In the genomic region with DNA sequence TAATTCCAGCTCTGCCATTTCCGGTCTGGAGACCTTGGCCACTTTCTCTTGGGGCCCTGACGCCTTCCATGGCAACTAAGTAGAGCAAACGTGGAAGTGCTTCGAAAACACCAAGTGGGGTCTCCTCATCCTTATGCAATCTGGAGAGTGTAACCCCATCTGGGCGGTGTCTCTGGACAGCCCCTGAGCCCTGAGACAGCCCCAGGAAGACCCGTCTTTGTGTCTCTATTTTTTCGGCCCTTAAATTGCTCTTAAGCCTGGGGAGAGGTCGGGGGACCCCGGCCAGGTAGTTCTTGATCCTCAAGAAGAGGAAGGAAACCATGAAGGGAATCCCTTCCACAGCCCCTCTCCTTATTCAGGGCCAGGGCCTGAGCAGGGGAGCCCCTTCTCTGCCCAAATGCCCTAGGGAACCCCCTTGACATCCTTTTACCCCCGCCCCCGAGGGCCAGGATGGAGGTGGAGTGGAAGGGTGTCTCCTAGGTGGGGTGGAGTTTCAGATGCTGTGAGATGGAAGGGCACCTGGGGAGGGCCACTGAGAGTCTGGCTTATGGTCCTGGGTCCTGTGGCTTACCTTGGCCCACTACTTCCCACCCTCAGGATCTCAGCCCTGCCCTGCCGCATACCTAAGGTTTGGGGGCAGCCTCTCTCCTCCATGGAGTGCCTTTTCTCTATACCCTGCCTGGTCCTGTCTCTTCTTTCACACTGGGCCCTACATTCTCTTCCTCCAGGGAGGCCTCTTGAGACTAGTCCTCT, we compare ENCODE assay signal across 7 cellular contexts. TPM values are rescaled to one million over a fixed set of nuclear protein-coding genes. Genes with fewer than 3 reads are reported as not detected.
DNase-seq lines count a peak whose midpoint lies in the region; ATAC-seq, FAIRE-seq and TF ChIP-seq lines count a peak whose summit lies in the region.

No MANE protein-coding gene starts in this region.

- H3K27ac ChIP-seq in ascending aorta = peak overlapping the region; percentile 95 to 97
- H3K27ac ChIP-seq in HepG2 (ENCODE audit: extremely low read length, insufficient read depth, low read length) = no peak overlapping the region
- H3K27ac ChIP-seq in suprapubic skin = peak overlapping the region; percentile 84

- in situ Hi-C loops in HepG2 (cut with HindIII; ENCODE audit: extremely low pct_ligation_motif_present, low pct_unique_long_range_greater_than_20kb) = no loop called here

- no peaks in the 10 kb centered on the region for H3K79me2 ChIP-seq in HepG2 (ENCODE audit: insufficient read depth, low read length)

- H3K27me3 ChIP-seq in ascending aorta (no peaks in the 10 kb centered on the region), HepG2 (ENCODE audit: control insufficient read depth in 1 of 2, insufficient read depth in 2 of 2, low read length in 2 of 2) (peaks cover 3 to 45% of the 10 kb centered on the region in 2 experiments; a peak in 4 of 5 replicates), suprapubic skin (no peaks in the 10 kb centered on the region)

- WGBS in HepG2 (ENCODE audit: low lambda C conversion rate) = 60% methylated on average over 7 of the region's 12 CpGs
- WGBS in suprapubic skin = 63% methylated on average over 12 of the region's 12 CpGs

- POLR2A ChIA-PET in HepG2 (lab: Yijun Ruan, JAX) = interaction anchor here (0.6 to 2.4 kb wide), 5 partner anchors 10 to 57 kb away, joined by 3 to 34 read pairs (median 5); partner anchors contain the start of gene NR4A1

- H3K36me3 ChIP-seq in ascending aorta = no peaks in the 10 kb centered on the region
- H3K36me3 ChIP-seq in HepG2 (replicated peaks in 1 of 2; ENCODE audit: control insufficient read depth in 1 of 2, insufficient read depth in 2 of 2, low read length in 2 of 2) = no peaks in the 10 kb centered on the region
- H3K36me3 ChIP-seq in suprapubic skin = no peaks in the 10 kb centered on the region

- TF ChIP-seq POLR2A in HepG2 (IDR thresholded peaks at IDR 0.05; ENCODE audit: insufficient read depth in 1 of 2, low read depth in 2 of 2, low read length in 2 of 2) = no peak
- TF ChIP-seq POLR2A in suprapubic skin (IDR thresholded peaks at IDR 0.05) = no peak

- ATAC-seq in HepG2 = no peak

- H3K4me1 ChIP-seq in ascending aorta = peaks cover 8 to 35% of the 10 kb centered on the region in 2 donors
- peaks cover 43% of the 10 kb centered on the region for H3K4me1 ChIP-seq in HepG2 (ENCODE audit: insufficient read depth, low read length)
- peaks cover 51% of the 10 kb centered on the region for H3K4me1 ChIP-seq in suprapubic skin

- TSS peak; percentile 97 for BruUV-seq in HepG2 (replicated peaks; lab: Mats Ljungman, UMichigan)

- H3K4me2 ChIP-seq in HepG2 (ENCODE audit: low read depth, low read length) = peak overlapping the region; percentile 68

- no peak overlapping the region for H2AFZ ChIP-seq in HepG2 (ENCODE audit: low read length)

- CTCF ChIA-PET in HepG2 (lab: Yijun Ruan, JAX; ENCODE audit: low intra/inter-chr PET ratio, low total read pairs) = no interaction called here

- TF ChIP-seq RAD21 in HepG2 (CRISPR knock-in tag; IDR thresholded peaks at IDR 0.05) = no peak

- no peak for FAIRE-seq in HepG2 (lab: Jason Lieb, UNC)

- intact Hi-C loops in ascending aorta (cut with DNase I) = loop anchor here (1.0 to 10.0 kb wide), 4 partner anchors 17 to 211 kb away; partner anchors contain the start of gene ATG101
- intact Hi-C loops in HepG2 (cut with micrococcal nuclease; ENCODE audit: unreplicated experiment) = no loop called here

- no peaks in the 10 kb centered on the region for H4K20me1 ChIP-seq in HepG2 (ENCODE audit: insufficient read depth, low read length)

- H3K9me3 ChIP-seq in ascending aorta (no peaks in the 10 kb centered on the region), HepG2 (ENCODE audit: low read length) (no peaks in the 10 kb centered on the region), suprapubic skin (no peaks in the 10 kb centered on the region)

- peak overlapping the region; percentile 46 for H3K4me3 ChIP-seq in Jurkat, Clone E6-1 (ENCODE audit: low read length)
- H3K4me3 ChIP-seq in ascending aorta (peak overlapping the region; percentile 20 to 56), HepG2 (replicated peaks in 1 of 3; ENCODE audit: insufficient read depth in 1 of 3, low read depth in 2 of 3, low read length in 3 of 3) (peak overlapping the region; percentile 13 to 51 (median 37); a peak in 3 of 6 replicates), suprapubic skin (peak overlapping the region; percentile 38)

- peak overlapping the region; percentile 64; the same call in 1 of the 2 replicates for H3K9ac ChIP-seq in HepG2 (ENCODE audit: insufficient read depth, low read depth, low read length)

- TF ChIP-seq EP300 in HepG2 (IDR thresholded peaks at IDR 0.05; ENCODE audit: low read depth in 2 of 2, low read length in 2 of 2) (no peak), HepG2 (CRISPR knock-in tag; IDR thresholded peaks at IDR 0.05; ENCODE audit: borderline replicate concordance) (no peak), suprapubic skin (IDR thresholded peaks at IDR 0.05) (no peak)

- DNase-seq in Jurkat, Clone E6-1 (ENCODE audit: low read depth, low spot score) = no peak
- DNase-seq in ascending aorta (ENCODE audit: low spot score in 2 of 2) = no peak
- DNase-seq in HepG2 (ENCODE audit: low spot score) = no peak
- no peak for DNase-seq in suprapubic skin (ENCODE audit: low spot score in 2 of 2)
- no peak for DNase-seq in NCI-H187 treated with DMSO at 0.1 percent for 48 hours (lab: John Stamatoyannopoulos, UW)
- DNase-seq in GOT3 (lab: John Stamatoyannopoulos, UW) = no peak
- DNase-seq in NK-92 (lab: John Stamatoyannopoulos, UW; ENCODE audit: unreplicated experiment) = no peak

- TF ChIP-seq CTCF in ascending aorta (IDR thresholded peaks at IDR 0.05) = no peak
- TF ChIP-seq CTCF in HepG2 (CRISPR knock-in tag; IDR thresholded peaks at IDR 0.05) = no peak
- TF ChIP-seq CTCF in suprapubic skin (IDR thresholded peaks at IDR 0.05) = no peak

RNA-seq across cellular contexts. Expression of gene NR4A1, which starts 17.6 kb away (rescaled TPM):
- 16.1 TPM for polyA plus RNA-seq in Jurkat, Clone E6-1 (2012; ENCODE audit: insufficient read depth, insufficient read length)
- total RNA-seq in ascending aorta (722 TPM), HepG2 (2016; rRNA removed; fragmentation: Illumina TruSeq; extraction: Trizol) (4.6 and 5.7 TPM in 2 replicates), suprapubic skin (100 to 1,000 TPM; 141 to 775 (median 422) TPM)
- 8.4 and 9.3 TPM in 2 replicates for total RNA-seq in HepG2 (2016; cell fraction: cytosol; rRNA removed; fragmentation: Illumina TruSeq; extraction: Trizol; ENCODE audit: low read depth)
- 3.8 and 7.6 TPM in 2 replicates for total RNA-seq in HepG2 (2016; cell fraction: insoluble cytoplasmic fraction; rRNA removed; fragmentation: Illumina TruSeq; extraction: Trizol)
- total RNA-seq in HepG2 (2016; cell fraction: membrane; rRNA removed; fragmentation: Illumina TruSeq; extraction: Trizol) = 5.8 and 6.3 TPM in 2 replicates
- 8.9 and 10.0 TPM in 2 replicates for total RNA-seq in HepG2 (2016; cell fraction: nucleus; rRNA removed; fragmentation: Illumina TruSeq; extraction: Trizol)
- 15.2 and 16.5 TPM in 2 replicates for polyA plus RNA-seq in HepG2 (2011; rRNA removed)
- 7.6 and 13.1 TPM in 2 replicates for polyA plus RNA-seq in HepG2 (2011; cell fraction: cytosol; rRNA removed)
- polyA plus RNA-seq in HepG2 (2011; cell fraction: nucleus; rRNA removed) = 26.2 and 46.7 TPM in 2 replicates
- polyA plus RNA-seq in HepG2 (2012) = 6.4 and 16.5 TPM in 2 replicates
- 1.6 and 1.7 TPM in 2 replicates for polyA plus RNA-seq in HepG2 (2016; cell fraction: cytosol; fragmentation: Illumina TruSeq; extraction: Trizol; ENCODE audit: low read depth)
- polyA plus RNA-seq in HepG2 (2016; cell fraction: insoluble cytoplasmic fraction; fragmentation: Illumina TruSeq; extraction: Trizol; ENCODE audit: low read depth) = 5.3 and 8.6 TPM in 2 replicates
- 3.4 and 3.9 TPM in 2 replicates for polyA plus RNA-seq in HepG2 (2016; cell fraction: membrane; fragmentation: Illumina TruSeq; extraction: Trizol; ENCODE audit: low read depth)
- 22.7 TPM in 2 replicates for polyA plus RNA-seq in HepG2 (2016; cell fraction: nucleus; fragmentation: Illumina TruSeq; extraction: Trizol; ENCODE audit: insufficient read depth, low read depth)
- polyA minus RNA-seq in HepG2 (2011; rRNA and poly(A)+ RNA removed; ENCODE audit: low replicate concordance) = 28.6 and 56.6 TPM in 2 replicates
- 10.8 and 14.1 TPM in 2 replicates for polyA minus RNA-seq in HepG2 (2011; cell fraction: cytosol; rRNA and poly(A)+ RNA removed)
- 11.8 and 13.0 TPM in 2 replicates for polyA minus RNA-seq in HepG2 (2011; cell fraction: nucleus; rRNA and poly(A)+ RNA removed)

RNA-seq across cellular contexts. Expression of gene TAMALIN, which starts 26.9 kb away (rescaled TPM):
- 18.4 TPM for polyA plus RNA-seq in Jurkat, Clone E6-1 (2012; ENCODE audit: insufficient read depth, insufficient read length)
- total RNA-seq in ascending aorta = 32.6 TPM
- total RNA-seq in HepG2 (2016; rRNA removed; fragmentation: Illumina TruSeq; extraction: Trizol) = 7.2 and 10.9 TPM in 2 replicates
- 3.8 and 3.9 TPM in 2 replicates for total RNA-seq in HepG2 (2016; cell fraction: cytosol; rRNA removed; fragmentation: Illumina TruSeq; extraction: Trizol; ENCODE audit: low read depth)
- total RNA-seq in HepG2 (2016; cell fraction: insoluble cytoplasmic fraction; rRNA removed; fragmentation: Illumina TruSeq; extraction: Trizol) = 5.9 and 12.2 TPM in 2 replicates
- 6.3 and 7.1 TPM in 2 replicates for total RNA-seq in HepG2 (2016; cell fraction: membrane; rRNA removed; fragmentation: Illumina TruSeq; extraction: Trizol)
- 8.6 and 10.4 TPM in 2 replicates for total RNA-seq in HepG2 (2016; cell fraction: nucleus; rRNA removed; fragmentation: Illumina TruSeq; extraction: Trizol)
- 2.9 and 4.5 TPM in 2 replicates for polyA plus RNA-seq in HepG2 (2011; rRNA removed)
- 3.7 and 3.8 TPM in 2 replicates for polyA plus RNA-seq in HepG2 (2011; cell fraction: cytosol; rRNA removed)
- 7.5 and 12.9 TPM in 2 replicates for polyA plus RNA-seq in HepG2 (2011; cell fraction: nucleus; rRNA removed)
- polyA plus RNA-seq in HepG2 (2012) = 3.6 and 4.0 TPM in 2 replicates
- polyA plus RNA-seq in HepG2 (2016; cell fraction: cytosol; fragmentation: Illumina TruSeq; extraction: Trizol; ENCODE audit: low read depth) = 0.84 and 1.5 TPM in 2 replicates
- polyA plus RNA-seq in HepG2 (2016; cell fraction: insoluble cytoplasmic fraction; fragmentation: Illumina TruSeq; extraction: Trizol; ENCODE audit: low read depth) = 5.5 TPM in 2 replicates
- 2.0 and 2.7 TPM in 2 replicates for polyA plus RNA-seq in HepG2 (2016; cell fraction: membrane; fragmentation: Illumina TruSeq; extraction: Trizol; ENCODE audit: low read depth)
- 17.1 and 20.1 TPM in 2 replicates for polyA plus RNA-seq in HepG2 (2016; cell fraction: nucleus; fragmentation: Illumina TruSeq; extraction: Trizol; ENCODE audit: insufficient read depth, low read depth)
- polyA minus RNA-seq in HepG2 (2011; rRNA and poly(A)+ RNA removed; ENCODE audit: low replicate concordance) = 0.21 and 6.7 TPM in 2 replicates
- 1.3 and 2.7 TPM in 2 replicates for polyA minus RNA-seq in HepG2 (2011; cell fraction: cytosol; rRNA and poly(A)+ RNA removed)
- polyA minus RNA-seq in HepG2 (2011; cell fraction: nucleus; rRNA and poly(A)+ RNA removed) = 4.9 and 8.2 TPM in 2 replicates
- 10 to 100 TPM; 11.5 to 14.5 (median 12.5) TPM for total RNA-seq in suprapubic skin

RNA-seq across cellular contexts. Expression of gene ATG101, which starts 36.1 kb away (rescaled TPM):
- polyA plus RNA-seq in Jurkat, Clone E6-1 (2012; ENCODE audit: insufficient read depth, insufficient read length) = 46.5 TPM
- total RNA-seq in ascending aorta (39.8 TPM), HepG2 (2016; rRNA removed; fragmentation: Illumina TruSeq; extraction: Trizol) (66.7 and 67.7 TPM in 2 replicates), suprapubic skin (10 to 100 TPM; 39.5 to 76.1 (median 56.5) TPM)
- total RNA-seq in HepG2 (2016; cell fraction: cytosol; rRNA removed; fragmentation: Illumina TruSeq; extraction: Trizol; ENCODE audit: low read depth) = 24.9 and 31.4 TPM in 2 replicates
- total RNA-seq in HepG2 (2016; cell fraction: insoluble cytoplasmic fraction; rRNA removed; fragmentation: Illumina TruSeq; extraction: Trizol) = 67.1 and 68.7 TPM in 2 replicates
- total RNA-seq in HepG2 (2016; cell fraction: membrane; rRNA removed; fragmentation: Illumina TruSeq; extraction: Trizol) = 38.8 and 52.9 TPM in 2 replicates
- 31.7 and 32.7 TPM in 2 replicates for total RNA-seq in HepG2 (2016; cell fraction: nucleus; rRNA removed; fragmentation: Illumina TruSeq; extraction: Trizol)
- polyA plus RNA-seq in HepG2 (2011; rRNA removed) = 58.2 and 60.2 TPM in 2 replicates
- polyA plus RNA-seq in HepG2 (2011; cell fraction: cytosol; rRNA removed) = 84.5 and 95.4 TPM in 2 replicates
- polyA plus RNA-seq in HepG2 (2011; cell fraction: nucleus; rRNA removed) = 55.3 and 57.9 TPM in 2 replicates
- 27.2 and 33.1 TPM in 2 replicates for polyA plus RNA-seq in HepG2 (2012)
- polyA plus RNA-seq in HepG2 (2016; cell fraction: cytosol; fragmentation: Illumina TruSeq; extraction: Trizol; ENCODE audit: low read depth) = 16.9 and 28.4 TPM in 2 replicates
- polyA plus RNA-seq in HepG2 (2016; cell fraction: insoluble cytoplasmic fraction; fragmentation: Illumina TruSeq; extraction: Trizol; ENCODE audit: low read depth) = 57.3 and 61.7 TPM in 2 replicates
- 24.0 and 35.4 TPM in 2 replicates for polyA plus RNA-seq in HepG2 (2016; cell fraction: membrane; fragmentation: Illumina TruSeq; extraction: Trizol; ENCODE audit: low read depth)
- 51.5 and 54.0 TPM in 2 replicates for polyA plus RNA-seq in HepG2 (2016; cell fraction: nucleus; fragmentation: Illumina TruSeq; extraction: Trizol; ENCODE audit: insufficient read depth, low read depth)
- 106 and 147 TPM in 2 replicates for polyA minus RNA-seq in HepG2 (2011; rRNA and poly(A)+ RNA removed; ENCODE audit: low replicate concordance)
- polyA minus RNA-seq in HepG2 (2011; cell fraction: cytosol; rRNA and poly(A)+ RNA removed) = 15.6 and 16.2 TPM in 2 replicates
- polyA minus RNA-seq in HepG2 (2011; cell fraction: nucleus; rRNA and poly(A)+ RNA removed) = 12.8 and 16.7 TPM in 2 replicates

RNA-seq across cellular contexts. Expression of gene SMIM41, which starts 45.8 kb away (rescaled TPM):
- not detected for polyA plus RNA-seq in Jurkat, Clone E6-1 (2012; ENCODE audit: insufficient read depth, insufficient read length)
- 7.9 TPM for total RNA-seq in ascending aorta
- total RNA-seq in HepG2 (2016; rRNA removed; fragmentation: Illumina TruSeq; extraction: Trizol) = not detected in 2 replicates
- not detected in 2 replicates for total RNA-seq in HepG2 (2016; cell fraction: cytosol; rRNA removed; fragmentation: Illumina TruSeq; extraction: Trizol; ENCODE audit: low read depth)
- not detected in 2 replicates for total RNA-seq in HepG2 (2016; cell fraction: insoluble cytoplasmic fraction; rRNA removed; fragmentation: Illumina TruSeq; extraction: Trizol)
- total RNA-seq in HepG2 (2016; cell fraction: membrane; rRNA removed; fragmentation: Illumina TruSeq; extraction: Trizol) = not detected in 2 replicates
- not detected in 2 replicates for total RNA-seq in HepG2 (2016; cell fraction: nucleus; rRNA removed; fragmentation: Illumina TruSeq; extraction: Trizol)
- 0.07 TPM in 1 of 2 replicates, not detected in the other for polyA plus RNA-seq in HepG2 (2011; rRNA removed)
- not detected in 2 replicates for polyA plus RNA-seq in HepG2 (2011; cell fraction: cytosol; rRNA removed)
- not detected in 2 replicates for polyA plus RNA-seq in HepG2 (2011; cell fraction: nucleus; rRNA removed)
- not detected in 2 replicates for polyA plus RNA-seq in HepG2 (2012)
- polyA plus RNA-seq in HepG2 (2016; cell fraction: cytosol; fragmentation: Illumina TruSeq; extraction: Trizol; ENCODE audit: low read depth) = not detected in 2 replicates
- polyA plus RNA-seq in HepG2 (2016; cell fraction: insoluble cytoplasmic fraction; fragmentation: Illumina TruSeq; extraction: Trizol; ENCODE audit: low read depth) = not detected in 2 replicates
- not detected in 2 replicates for polyA plus RNA-seq in HepG2 (2016; cell fraction: membrane; fragmentation: Illumina TruSeq; extraction: Trizol; ENCODE audit: low read depth)
- polyA plus RNA-seq in HepG2 (2016; cell fraction: nucleus; fragmentation: Illumina TruSeq; extraction: Trizol; ENCODE audit: insufficient read depth, low read depth) = not detected in 2 replicates
- polyA minus RNA-seq in HepG2 (2011; rRNA and poly(A)+ RNA removed; ENCODE audit: low replicate concordance) = not detected in 2 replicates
- polyA minus RNA-seq in HepG2 (2011; cell fraction: cytosol; rRNA and poly(A)+ RNA removed) = not detected in 2 replicates
- 0.39 TPM in 1 of 2 replicates, not detected in the other for polyA minus RNA-seq in HepG2 (2011; cell fraction: nucleus; rRNA and poly(A)+ RNA removed)
- total RNA-seq in suprapubic skin = under 1 TPM in 2 of 4 donors, not detected in 2; 0.51 to 0.57 TPM

Comparison
In these comparisons a context has a peak if more than half of its experiments do, and no peak if none do; other contexts are left out.
1. RNA of gene NR4A1, which starts 17.6 kb away (total RNA-seq): 722 TPM in ascending aorta (single experiment) and 141 to 775 TPM in suprapubic skin; 3.8 to 10.0 TPM in HepG2; every median in the first group is over 10 times any median in the second.
2. Peak in every context shown above with its lines, with median percentiles within 50 percentile points of each other: H3K4me3 ChIP-seq.